ENCODE assay signal across 28 cellular contexts in the genomic region with DNA sequence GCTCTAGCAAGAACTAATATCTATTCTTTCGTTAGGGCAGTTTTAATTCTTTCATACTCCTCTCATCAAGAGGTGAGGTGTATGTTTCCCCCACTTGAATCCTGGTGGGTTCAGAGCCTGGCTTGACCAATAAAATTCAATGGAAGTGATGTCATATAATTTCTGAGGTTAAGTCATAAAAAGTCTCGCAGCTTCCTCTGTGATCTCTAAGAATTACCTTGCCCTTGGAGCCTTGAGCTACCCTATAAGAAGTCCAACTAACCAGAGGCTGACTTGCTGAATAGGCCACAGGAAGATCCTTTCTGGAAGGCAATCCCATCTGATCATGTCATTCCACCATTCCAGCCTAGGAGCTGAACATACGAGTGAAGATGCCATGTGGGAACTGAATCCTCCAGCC. TPM values are rescaled to one million over a fixed set of nuclear protein-coding genes. Genes with fewer than 3 reads are reported as not detected.
A peak's percentile ranks its signal among the peaks of the same experiment; 100 is the strongest.
DNase-seq lines count a peak whose midpoint lies in the region; ATAC-seq and TF ChIP-seq lines count a peak whose summit lies in the region.
"Had no signal": no experiment of that assay in that cellular context is flagged by ENCODE, and none has a peak within 500 bp of the region (broad histone marks: within the 10 kb centered on the region; RNA-seq: fewer than 3 reads in every experiment).

No MANE protein-coding gene starts in this region.

- H4K20me1 ChIP-seq in GM23338 (replicated peaks; ENCODE audit: insufficient read depth), result no peaks in the 10 kb centered on the region

- TF ChIP-seq CTCF in GM23338 (conservative IDR thresholded peaks at IDR 0.05; ENCODE audit: low read depth in 2 of 2), result no peak
- no peak for TF ChIP-seq CTCF in fibroblast of mammary gland (conservative IDR thresholded peaks at IDR 0.05; ENCODE audit: control insufficient read depth, insufficient read depth, low read depth, low read length)
- no peak for TF ChIP-seq CTCF in osteocyte (IDR thresholded peaks at IDR 0.05)

- H3K27me3 ChIP-seq in GM23338 (ENCODE audit: insufficient read depth), result no peaks in the 10 kb centered on the region
- no peaks in the 10 kb centered on the region for H3K27me3 ChIP-seq in H7 (ENCODE audit: control insufficient read depth, insufficient read depth, low read length)
- H3K27me3 ChIP-seq: SJSA1 had no signal

- H3K4me3 ChIP-seq in GM23338 (no peak overlapping the region), fibroblast of mammary gland (ENCODE audit: control insufficient read depth, low read depth, low read length) (no peak overlapping the region), H7 (ENCODE audit: insufficient read depth, low read depth, low read length) (no peak overlapping the region)
- H3K4me3 ChIP-seq: HAP-1, PC-9, SJSA1 had no signal

- H3K27me3 Mint-ChIP-seq in GM23338 (ENCODE audit: insufficient read depth, low read depth, poor library complexity), result peaks cover 2% of the 10 kb centered on the region
- no peaks in the 10 kb centered on the region for H3K27me3 Mint-ChIP-seq in osteocyte (ENCODE audit: unreplicated experiment)
- H3K27me3 Mint-ChIP-seq: B cell, T-cell had no signal

- H3K27ac ChIP-seq in GM23338 (ENCODE audit: low read depth), result 0 out of 2 replicates have a peak overlapping the region, but pooled peaks have one; percentile 14
- H3K27ac ChIP-seq: C4-2B, HL-60, PC-9, SJSA1 had no signal

- no peaks in the 10 kb centered on the region for H3K9me2 ChIP-seq in GM23338 (ENCODE audit: insufficient read depth)

- no peaks in the 10 kb centered on the region for H3K36me3 ChIP-seq in GM23338 (ENCODE audit: insufficient read depth)
- H3K36me3 ChIP-seq in H7 (replicated peaks; ENCODE audit: control insufficient read depth, insufficient read depth, low read length), result no peaks in the 10 kb centered on the region
- H3K36me3 ChIP-seq: HAP-1 had no signal

- no peak overlapping the region for H3K4me3 Mint-ChIP-seq in GM23338
- H3K4me3 Mint-ChIP-seq in osteocyte (ENCODE audit: unreplicated experiment), result no peak overlapping the region
- H3K4me3 Mint-ChIP-seq: B cell; CD8-positive, alpha-beta T cell; T-cell had no signal

- H3K4me1 ChIP-seq in GM23338 (ENCODE audit: insufficient read depth), result no peaks in the 10 kb centered on the region
- H3K4me1 ChIP-seq: HAP-1, SJSA1 had no signal

- H3K4me2 ChIP-seq in GM23338, result no peak overlapping the region
- H3K4me2 ChIP-seq: PC-9 had no signal

- no peaks in the 10 kb centered on the region for H3K79me2 ChIP-seq in GM23338 (replicated peaks; ENCODE audit: insufficient read depth)

- H3K9me3 Mint-ChIP-seq in GM23338 (peaks cover 3% of the 10 kb centered on the region; the same call in 2 of the 3 replicates), osteocyte (ENCODE audit: unreplicated experiment) (no peaks in the 10 kb centered on the region)

- H3K36me3 Mint-ChIP-seq in GM23338 (ENCODE audit: low read depth), result peaks cover 21% of the 10 kb centered on the region
- H3K36me3 Mint-ChIP-seq in osteocyte (ENCODE audit: unreplicated experiment), result peaks cover 14% of the 10 kb centered on the region

- H2AFZ ChIP-seq in GM23338, result no peak overlapping the region
- H2AFZ ChIP-seq: PC-9 had no signal

- H3F3A ChIP-seq in GM23338 (replicated peaks; ENCODE audit: low read depth), result no peaks in the 10 kb centered on the region

- H3K4me1 Mint-ChIP-seq in GM23338 (no peaks in the 10 kb centered on the region), osteocyte (ENCODE audit: unreplicated experiment) (no peaks in the 10 kb centered on the region)
- H3K4me1 Mint-ChIP-seq: B cell, T-cell had no signal

- ATAC-seq in GM23338, result no peak
- ATAC-seq: CD8-positive, alpha-beta T cell; Right ventricle myocardium inferior; T-cell had no signal

- H3K27ac Mint-ChIP-seq in GM23338, result no peak overlapping the region
- no peak overlapping the region for H3K27ac Mint-ChIP-seq in osteocyte (ENCODE audit: unreplicated experiment)
- H3K27ac Mint-ChIP-seq: B cell; CD8-positive, alpha-beta T cell; T-cell had no signal

- DNase-seq in EH (ENCODE audit: low read depth) (peak; percentile 34), GM23338 (ENCODE audit: low spot score) (no peak), fibroblast of mammary gland (ENCODE audit: low read depth) (peak; percentile 17), osteocyte (ENCODE audit: extremely low spot score, unreplicated experiment) (peak; percentile 21), KG1 (lab: John Stamatoyannopoulos, UW) (no peak), H7 (no peak), NCI-H82 (lab: John Stamatoyannopoulos, UW) (no peak)
- DNase-seq: Caco-2; CD8-positive, alpha-beta T cell; DMS 273 treated with DMSO at 0.1 percent for 48 hours; DMS79; Karpas-422; MV-4-11; NCI-H1105; NCI-H146; NCI-H2029; NCI-H446; NCI-H524 treated with DMSO at 0.1 percent for 48 hours; NCI-H774; NK-92 treated with Interleukin-12 subunit alpha and Interleukin-12 subunit beta, amount 100 ng/mL, for 24 hours; PC-9; T-cell had no signal

TF ChIP-seq in GM23338, 12 proteins besides CTCF, POLR2A, EP300 and RAD21:
- TF ChIP-seq POLR2AphosphoS5 (IDR thresholded peaks at IDR 0.05; ENCODE audit: low read depth) (no peak), ZNF331 (CRISPR knock-in tag; IDR thresholded peaks at IDR 0.05; ENCODE audit: low read depth) (no peak), ZNF114 (CRISPR knock-in tag; IDR thresholded peaks at IDR 0.05) (no peak)
- TF ChIP-seq, protein P1, sequence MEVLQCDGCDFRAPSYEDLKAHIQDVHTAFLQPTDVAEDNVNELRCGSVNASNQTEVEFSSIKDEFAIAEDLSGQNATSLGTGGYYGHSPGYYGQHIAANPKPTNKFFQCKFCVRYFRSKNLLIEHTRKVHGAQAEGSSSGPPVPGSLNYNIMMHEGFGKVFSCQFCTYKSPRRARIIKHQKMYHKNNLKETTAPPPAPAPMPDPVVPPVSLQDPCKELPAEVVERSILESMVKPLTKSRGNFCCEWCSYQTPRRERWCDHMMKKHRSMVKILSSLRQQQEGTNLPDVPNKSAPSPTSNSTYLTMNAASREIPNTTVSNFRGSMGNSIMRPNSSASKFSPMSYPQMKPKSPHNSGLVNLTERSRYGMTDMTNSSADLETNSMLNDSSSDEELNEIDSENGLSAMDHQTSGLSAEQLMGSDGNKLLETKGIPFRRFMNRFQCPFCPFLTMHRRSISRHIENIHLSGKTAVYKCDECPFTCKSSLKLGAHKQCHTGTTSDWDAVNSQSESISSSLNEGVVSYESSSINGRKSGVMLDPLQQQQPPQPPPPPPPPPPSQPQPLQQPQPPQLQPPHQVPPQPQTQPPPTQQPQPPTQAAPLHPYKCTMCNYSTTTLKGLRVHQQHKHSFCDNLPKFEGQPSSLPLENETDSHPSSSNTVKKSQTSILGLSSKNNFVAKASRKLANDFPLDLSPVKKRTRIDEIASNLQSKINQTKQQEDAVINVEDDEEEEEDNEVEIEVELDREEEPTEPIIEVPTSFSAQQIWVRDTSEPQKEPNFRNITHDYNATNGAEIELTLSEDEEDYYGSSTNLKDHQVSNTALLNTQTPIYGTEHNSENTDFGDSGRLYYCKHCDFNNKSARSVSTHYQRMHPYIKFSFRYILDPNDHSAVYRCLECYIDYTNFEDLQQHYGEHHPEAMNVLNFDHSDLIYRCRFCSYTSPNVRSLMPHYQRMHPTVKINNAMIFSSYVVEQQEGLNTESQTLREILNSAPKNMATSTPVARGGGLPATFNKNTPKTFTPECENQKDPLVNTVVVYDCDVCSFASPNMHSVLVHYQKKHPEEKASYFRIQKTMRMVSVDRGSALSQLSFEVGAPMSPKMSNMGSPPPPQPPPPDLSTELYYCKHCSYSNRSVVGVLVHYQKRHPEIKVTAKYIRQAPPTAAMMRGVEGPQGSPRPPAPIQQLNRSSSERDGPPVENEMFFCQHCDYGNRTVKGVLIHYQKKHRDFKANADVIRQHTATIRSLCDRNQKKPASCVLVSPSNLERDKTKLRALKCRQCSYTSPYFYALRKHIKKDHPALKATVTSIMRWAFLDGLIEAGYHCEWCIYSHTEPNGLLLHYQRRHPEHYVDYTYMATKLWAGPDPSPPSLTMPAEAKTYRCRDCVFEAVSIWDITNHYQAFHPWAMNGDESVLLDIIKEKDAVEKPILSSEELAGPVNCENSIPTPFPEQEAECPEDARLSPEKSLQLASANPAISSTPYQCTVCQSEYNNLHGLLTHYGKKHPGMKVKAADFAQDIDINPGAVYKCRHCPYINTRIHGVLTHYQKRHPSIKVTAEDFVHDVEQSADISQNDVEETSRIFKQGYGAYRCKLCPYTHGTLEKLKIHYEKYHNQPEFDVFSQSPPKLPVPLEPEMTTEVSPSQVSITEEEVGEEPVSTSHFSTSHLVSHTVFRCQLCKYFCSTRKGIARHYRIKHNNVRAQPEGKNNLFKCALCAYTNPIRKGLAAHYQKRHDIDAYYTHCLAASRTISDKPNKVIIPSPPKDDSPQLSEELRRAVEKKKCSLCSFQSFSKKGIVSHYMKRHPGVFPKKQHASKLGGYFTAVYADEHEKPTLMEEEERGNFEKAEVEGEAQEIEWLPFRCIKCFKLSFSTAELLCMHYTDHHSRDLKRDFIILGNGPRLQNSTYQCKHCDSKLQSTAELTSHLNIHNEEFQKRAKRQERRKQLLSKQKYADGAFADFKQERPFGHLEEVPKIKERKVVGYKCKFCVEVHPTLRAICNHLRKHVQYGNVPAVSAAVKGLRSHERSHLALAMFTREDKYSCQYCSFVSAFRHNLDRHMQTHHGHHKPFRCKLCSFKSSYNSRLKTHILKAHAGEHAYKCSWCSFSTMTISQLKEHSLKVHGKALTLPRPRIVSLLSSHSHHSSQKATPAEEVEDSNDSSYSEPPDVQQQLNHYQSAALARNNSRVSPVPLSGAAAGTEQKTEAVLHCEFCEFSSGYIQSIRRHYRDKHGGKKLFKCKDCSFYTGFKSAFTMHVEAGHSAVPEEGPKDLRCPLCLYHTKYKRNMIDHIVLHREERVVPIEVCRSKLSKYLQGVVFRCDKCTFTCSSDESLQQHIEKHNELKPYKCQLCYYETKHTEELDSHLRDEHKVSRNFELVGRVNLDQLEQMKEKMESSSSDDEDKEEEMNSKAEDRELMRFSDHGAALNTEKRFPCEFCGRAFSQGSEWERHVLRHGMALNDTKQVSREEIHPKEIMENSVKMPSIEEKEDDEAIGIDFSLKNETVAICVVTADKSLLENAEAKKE (CRISPR knock-in tag; IDR thresholded peaks at IDR 0.05), result no peak

RNA-seq across cellular contexts. Expression of a gene that starts 26.1 kb away (rescaled TPM):
- total RNA-seq in GM23338 (2014; rRNA removed; shearing (Covaris generic)), result 33.9 and 37.4 TPM in 2 replicates
- 16.8 and 17.5 TPM in 2 replicates for polyA plus RNA-seq in GM23338 (2016; fragmentation: Nextera tagmentation; extraction: Ambion mirVana)
- total RNA-seq in osteocyte, result 16.2 and 18.9 TPM in 2 replicates
- total RNA-seq in H7 (2014; rRNA removed; shearing (Covaris generic)), result 9.0 and 11.3 TPM in 2 replicates

RNA-seq across cellular contexts. Expression of a gene that starts 47.1 kb away (rescaled TPM):
- 79.8 and 97.9 TPM in 2 replicates for total RNA-seq in GM23338 (2014; rRNA removed; shearing (Covaris generic))
- polyA plus RNA-seq in GM23338 (2016; fragmentation: Nextera tagmentation; extraction: Ambion mirVana), result 34.5 and 35.6 TPM in 2 replicates
- 90.5 and 97.2 TPM in 2 replicates for total RNA-seq in osteocyte
- 93.7 and 115 TPM in 2 replicates for total RNA-seq in H7 (2014; rRNA removed; shearing (Covaris generic))

RNA-seq across cellular contexts. Expression of a gene that starts 47.6 kb away (rescaled TPM):
- 213 and 305 TPM in 2 replicates for total RNA-seq in GM23338 (2014; rRNA removed; shearing (Covaris generic))
- polyA plus RNA-seq in GM23338 (2016; fragmentation: Nextera tagmentation; extraction: Ambion mirVana), result 673 and 709 TPM in 2 replicates
- 425 and 433 TPM in 2 replicates for total RNA-seq in osteocyte
- total RNA-seq in H7 (2014; rRNA removed; shearing (Covaris generic)), result 503 and 686 TPM in 2 replicates

Comparison
In these comparisons a context has a peak if more than half of its experiments do, and no peak if none do; other contexts are left out.
1. DNase-seq: peak in EH (single experiment), fibroblast of mammary gland (single experiment) and osteocyte (single experiment); none in GM23338 (single experiment), KG1 (single experiment), H7 (single experiment) and NCI-H82 (single experiment).